Comparison of ENCODE assay signal across 1 cellular context in the genomic region with DNA sequence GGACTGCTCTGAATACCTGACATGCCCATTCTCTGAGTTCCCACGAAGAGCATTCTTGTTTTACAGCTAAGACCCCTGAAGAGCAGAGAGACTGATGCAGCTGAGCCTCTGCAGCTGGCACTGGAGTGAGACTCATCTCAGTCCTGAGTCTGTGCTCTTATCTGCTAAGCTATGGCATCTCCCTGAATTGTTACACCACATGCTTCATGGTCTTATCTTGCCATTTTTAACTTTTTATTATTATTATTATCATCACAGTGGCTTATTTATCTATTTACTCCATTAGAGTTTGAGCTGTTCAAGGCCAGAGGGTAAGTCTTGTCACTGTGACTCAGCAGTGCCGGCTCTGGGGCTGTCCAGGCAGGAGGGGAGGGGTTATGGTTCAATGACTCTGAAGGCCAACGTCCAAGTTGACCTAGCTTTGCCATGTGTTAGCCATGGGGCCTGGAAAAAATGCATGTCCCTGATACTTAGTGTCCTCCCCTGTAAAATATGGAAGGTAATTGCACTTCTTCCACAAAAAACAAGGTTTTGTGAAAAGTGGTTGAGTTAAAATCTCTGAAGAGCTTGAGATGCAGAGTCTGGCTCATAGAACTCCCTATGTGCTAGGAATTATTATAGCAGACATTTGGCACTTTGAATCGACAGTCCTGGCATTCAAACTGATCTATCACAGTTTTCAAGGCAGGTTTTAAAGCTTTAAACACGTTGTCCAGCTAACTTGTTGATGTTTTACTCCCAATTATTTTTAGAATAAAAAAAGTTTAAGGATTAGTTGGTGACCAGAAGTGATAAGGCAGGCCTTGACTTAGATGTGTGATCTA.
TF ChIP-seq lines count a peak whose summit lies in the region.

No MANE protein-coding gene starts in this region.

TF ChIP-seq in K562, 482 proteins besides CTCF, POLR2A, EP300 and RAD21 (continued from another document and continues in another):
- TF ChIP-seq, protein P1, sequence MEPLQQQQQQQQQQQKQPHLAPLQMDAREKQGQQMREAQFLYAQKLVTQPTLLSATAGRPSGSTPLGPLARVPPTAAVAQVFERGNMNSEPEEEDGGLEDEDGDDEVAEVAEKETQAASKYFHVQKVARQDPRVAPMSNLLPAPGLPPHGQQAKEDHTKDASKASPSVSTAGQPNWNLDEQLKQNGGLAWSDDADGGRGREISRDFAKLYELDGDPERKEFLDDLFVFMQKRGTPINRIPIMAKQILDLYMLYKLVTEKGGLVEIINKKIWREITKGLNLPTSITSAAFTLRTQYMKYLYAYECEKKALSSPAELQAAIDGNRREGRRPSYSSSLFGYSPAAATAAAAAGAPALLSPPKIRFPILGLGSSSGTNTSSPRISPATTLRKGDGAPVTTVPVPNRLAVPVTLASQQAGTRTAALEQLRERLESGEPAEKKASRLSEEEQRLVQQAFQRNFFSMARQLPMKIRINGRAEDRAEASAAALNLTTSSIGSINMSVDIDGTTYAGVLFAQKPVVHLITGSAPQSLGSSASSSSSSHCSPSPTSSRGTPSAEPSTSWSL (CRISPR knock-in tag; IDR thresholded peaks at IDR 0.05; ENCODE audit: borderline replicate concordance), result no peak
- TF ChIP-seq FOSL1 (tag; conservative IDR thresholded peaks at IDR 0.05), result peak; percentile 36; the same call in 1 of the 2 replicates
- no peak for TF ChIP-seq ATF1 (CRISPR knock-in tag; IDR thresholded peaks at IDR 0.05)
- TF ChIP-seq ATF1 (tag; IDR thresholded peaks at IDR 0.05), result peak; percentile 24; the same call in 1 of the 2 replicates
- peak; percentile 40; the same call in 1 of the 2 replicates for TF ChIP-seq EP400 (IDR thresholded peaks at IDR 0.05)
- no peak for TF ChIP-seq ZNF561 (CRISPR knock-in tag; conservative IDR thresholded peaks at IDR 0.05)
- peak; percentile 51 for TF ChIP-seq ARID1B (IDR thresholded peaks at IDR 0.05)
- TF ChIP-seq, protein P2, sequence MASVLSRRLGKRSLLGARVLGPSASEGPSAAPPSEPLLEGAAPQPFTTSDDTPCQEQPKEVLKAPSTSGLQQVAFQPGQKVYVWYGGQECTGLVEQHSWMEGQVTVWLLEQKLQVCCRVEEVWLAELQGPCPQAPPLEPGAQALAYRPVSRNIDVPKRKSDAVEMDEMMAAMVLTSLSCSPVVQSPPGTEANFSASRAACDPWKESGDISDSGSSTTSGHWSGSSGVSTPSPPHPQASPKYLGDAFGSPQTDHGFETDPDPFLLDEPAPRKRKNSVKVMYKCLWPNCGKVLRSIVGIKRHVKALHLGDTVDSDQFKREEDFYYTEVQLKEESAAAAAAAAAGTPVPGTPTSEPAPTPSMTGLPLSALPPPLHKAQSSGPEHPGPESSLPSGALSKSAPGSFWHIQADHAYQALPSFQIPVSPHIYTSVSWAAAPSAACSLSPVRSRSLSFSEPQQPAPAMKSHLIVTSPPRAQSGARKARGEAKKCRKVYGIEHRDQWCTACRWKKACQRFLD (CRISPR knock-in tag; IDR thresholded peaks at IDR 0.05), result peak; percentile 69; the same call in 1 of the 2 replicates
- TF ChIP-seq, protein P3, sequence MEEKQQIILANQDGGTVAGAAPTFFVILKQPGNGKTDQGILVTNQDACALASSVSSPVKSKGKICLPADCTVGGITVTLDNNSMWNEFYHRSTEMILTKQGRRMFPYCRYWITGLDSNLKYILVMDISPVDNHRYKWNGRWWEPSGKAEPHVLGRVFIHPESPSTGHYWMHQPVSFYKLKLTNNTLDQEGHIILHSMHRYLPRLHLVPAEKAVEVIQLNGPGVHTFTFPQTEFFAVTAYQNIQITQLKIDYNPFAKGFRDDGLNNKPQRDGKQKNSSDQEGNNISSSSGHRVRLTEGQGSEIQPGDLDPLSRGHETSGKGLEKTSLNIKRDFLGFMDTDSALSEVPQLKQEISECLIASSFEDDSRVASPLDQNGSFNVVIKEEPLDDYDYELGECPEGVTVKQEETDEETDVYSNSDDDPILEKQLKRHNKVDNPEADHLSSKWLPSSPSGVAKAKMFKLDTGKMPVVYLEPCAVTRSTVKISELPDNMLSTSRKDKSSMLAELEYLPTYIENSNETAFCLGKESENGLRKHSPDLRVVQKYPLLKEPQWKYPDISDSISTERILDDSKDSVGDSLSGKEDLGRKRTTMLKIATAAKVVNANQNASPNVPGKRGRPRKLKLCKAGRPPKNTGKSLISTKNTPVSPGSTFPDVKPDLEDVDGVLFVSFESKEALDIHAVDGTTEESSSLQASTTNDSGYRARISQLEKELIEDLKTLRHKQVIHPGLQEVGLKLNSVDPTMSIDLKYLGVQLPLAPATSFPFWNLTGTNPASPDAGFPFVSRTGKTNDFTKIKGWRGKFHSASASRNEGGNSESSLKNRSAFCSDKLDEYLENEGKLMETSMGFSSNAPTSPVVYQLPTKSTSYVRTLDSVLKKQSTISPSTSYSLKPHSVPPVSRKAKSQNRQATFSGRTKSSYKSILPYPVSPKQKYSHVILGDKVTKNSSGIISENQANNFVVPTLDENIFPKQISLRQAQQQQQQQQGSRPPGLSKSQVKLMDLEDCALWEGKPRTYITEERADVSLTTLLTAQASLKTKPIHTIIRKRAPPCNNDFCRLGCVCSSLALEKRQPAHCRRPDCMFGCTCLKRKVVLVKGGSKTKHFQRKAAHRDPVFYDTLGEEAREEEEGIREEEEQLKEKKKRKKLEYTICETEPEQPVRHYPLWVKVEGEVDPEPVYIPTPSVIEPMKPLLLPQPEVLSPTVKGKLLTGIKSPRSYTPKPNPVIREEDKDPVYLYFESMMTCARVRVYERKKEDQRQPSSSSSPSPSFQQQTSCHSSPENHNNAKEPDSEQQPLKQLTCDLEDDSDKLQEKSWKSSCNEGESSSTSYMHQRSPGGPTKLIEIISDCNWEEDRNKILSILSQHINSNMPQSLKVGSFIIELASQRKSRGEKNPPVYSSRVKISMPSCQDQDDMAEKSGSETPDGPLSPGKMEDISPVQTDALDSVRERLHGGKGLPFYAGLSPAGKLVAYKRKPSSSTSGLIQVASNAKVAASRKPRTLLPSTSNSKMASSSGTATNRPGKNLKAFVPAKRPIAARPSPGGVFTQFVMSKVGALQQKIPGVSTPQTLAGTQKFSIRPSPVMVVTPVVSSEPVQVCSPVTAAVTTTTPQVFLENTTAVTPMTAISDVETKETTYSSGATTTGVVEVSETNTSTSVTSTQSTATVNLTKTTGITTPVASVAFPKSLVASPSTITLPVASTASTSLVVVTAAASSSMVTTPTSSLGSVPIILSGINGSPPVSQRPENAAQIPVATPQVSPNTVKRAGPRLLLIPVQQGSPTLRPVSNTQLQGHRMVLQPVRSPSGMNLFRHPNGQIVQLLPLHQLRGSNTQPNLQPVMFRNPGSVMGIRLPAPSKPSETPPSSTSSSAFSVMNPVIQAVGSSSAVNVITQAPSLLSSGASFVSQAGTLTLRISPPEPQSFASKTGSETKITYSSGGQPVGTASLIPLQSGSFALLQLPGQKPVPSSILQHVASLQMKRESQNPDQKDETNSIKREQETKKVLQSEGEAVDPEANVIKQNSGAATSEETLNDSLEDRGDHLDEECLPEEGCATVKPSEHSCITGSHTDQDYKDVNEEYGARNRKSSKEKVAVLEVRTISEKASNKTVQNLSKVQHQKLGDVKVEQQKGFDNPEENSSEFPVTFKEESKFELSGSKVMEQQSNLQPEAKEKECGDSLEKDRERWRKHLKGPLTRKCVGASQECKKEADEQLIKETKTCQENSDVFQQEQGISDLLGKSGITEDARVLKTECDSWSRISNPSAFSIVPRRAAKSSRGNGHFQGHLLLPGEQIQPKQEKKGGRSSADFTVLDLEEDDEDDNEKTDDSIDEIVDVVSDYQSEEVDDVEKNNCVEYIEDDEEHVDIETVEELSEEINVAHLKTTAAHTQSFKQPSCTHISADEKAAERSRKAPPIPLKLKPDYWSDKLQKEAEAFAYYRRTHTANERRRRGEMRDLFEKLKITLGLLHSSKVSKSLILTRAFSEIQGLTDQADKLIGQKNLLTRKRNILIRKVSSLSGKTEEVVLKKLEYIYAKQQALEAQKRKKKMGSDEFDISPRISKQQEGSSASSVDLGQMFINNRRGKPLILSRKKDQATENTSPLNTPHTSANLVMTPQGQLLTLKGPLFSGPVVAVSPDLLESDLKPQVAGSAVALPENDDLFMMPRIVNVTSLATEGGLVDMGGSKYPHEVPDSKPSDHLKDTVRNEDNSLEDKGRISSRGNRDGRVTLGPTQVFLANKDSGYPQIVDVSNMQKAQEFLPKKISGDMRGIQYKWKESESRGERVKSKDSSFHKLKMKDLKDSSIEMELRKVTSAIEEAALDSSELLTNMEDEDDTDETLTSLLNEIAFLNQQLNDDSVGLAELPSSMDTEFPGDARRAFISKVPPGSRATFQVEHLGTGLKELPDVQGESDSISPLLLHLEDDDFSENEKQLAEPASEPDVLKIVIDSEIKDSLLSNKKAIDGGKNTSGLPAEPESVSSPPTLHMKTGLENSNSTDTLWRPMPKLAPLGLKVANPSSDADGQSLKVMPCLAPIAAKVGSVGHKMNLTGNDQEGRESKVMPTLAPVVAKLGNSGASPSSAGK (IDR thresholded peaks at IDR 0.05), result peak; percentile 95
- TF ChIP-seq TRIM28 (IDR thresholded peaks at IDR 0.05), result no peak
- TF ChIP-seq ZSCAN29 (IDR thresholded peaks at IDR 0.05), result no peak
- TF ChIP-seq JUNB (CRISPR knock-in tag; conservative IDR thresholded peaks at IDR 0.05), result no peak
- no peak for TF ChIP-seq RFX5 (IDR thresholded peaks at IDR 0.05; ENCODE audit: low read depth, low read length)
- TF ChIP-seq NR2F6 (CRISPR knock-in tag; IDR thresholded peaks at IDR 0.05), result no peak
- TF ChIP-seq, protein P4, sequence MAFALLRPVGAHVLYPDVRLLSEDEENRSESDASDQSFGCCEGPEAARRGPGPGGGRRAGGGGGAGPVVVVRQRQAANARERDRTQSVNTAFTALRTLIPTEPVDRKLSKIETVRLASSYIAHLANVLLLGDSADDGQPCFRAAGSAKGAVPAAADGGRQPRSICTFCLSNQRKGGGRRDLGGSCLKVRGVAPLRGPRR (CRISPR knock-in tag; IDR thresholded peaks at IDR 0.05), result no peak
- peak; percentile 81 for TF ChIP-seq MAFG (tag; conservative IDR thresholded peaks at IDR 0.05)
- TF ChIP-seq ELF2 (CRISPR knock-in tag; IDR thresholded peaks at IDR 0.05), result no peak
- TF ChIP-seq, protein P5, sequence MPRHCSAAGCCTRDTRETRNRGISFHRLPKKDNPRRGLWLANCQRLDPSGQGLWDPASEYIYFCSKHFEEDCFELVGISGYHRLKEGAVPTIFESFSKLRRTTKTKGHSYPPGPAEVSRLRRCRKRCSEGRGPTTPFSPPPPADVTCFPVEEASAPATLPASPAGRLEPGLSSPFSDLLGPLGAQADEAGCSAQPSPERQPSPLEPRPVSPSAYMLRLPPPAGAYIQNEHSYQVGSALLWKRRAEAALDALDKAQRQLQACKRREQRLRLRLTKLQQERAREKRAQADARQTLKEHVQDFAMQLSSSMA (CRISPR knock-in tag; IDR thresholded peaks at IDR 0.05), result no peak
- no peak for TF ChIP-seq RBBP5 (IDR thresholded peaks at IDR 0.05; ENCODE audit: borderline replicate concordance, insufficient read depth, low read length, poor library complexity, severe bottlenecking)
- TF ChIP-seq PHB (CRISPR knock-in tag; IDR thresholded peaks at IDR 0.05), result no peak
- TF ChIP-seq, protein P6, sequence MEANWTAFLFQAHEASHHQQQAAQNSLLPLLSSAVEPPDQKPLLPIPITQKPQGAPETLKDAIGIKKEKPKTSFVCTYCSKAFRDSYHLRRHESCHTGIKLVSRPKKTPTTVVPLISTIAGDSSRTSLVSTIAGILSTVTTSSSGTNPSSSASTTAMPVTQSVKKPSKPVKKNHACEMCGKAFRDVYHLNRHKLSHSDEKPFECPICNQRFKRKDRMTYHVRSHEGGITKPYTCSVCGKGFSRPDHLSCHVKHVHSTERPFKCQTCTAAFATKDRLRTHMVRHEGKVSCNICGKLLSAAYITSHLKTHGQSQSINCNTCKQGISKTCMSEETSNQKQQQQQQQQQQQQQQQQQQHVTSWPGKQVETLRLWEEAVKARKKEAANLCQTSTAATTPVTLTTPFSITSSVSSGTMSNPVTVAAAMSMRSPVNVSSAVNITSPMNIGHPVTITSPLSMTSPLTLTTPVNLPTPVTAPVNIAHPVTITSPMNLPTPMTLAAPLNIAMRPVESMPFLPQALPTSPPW (CRISPR knock-in tag; IDR thresholded peaks at IDR 0.05), result peak; percentile 46; the same call in 1 of the 2 replicates
- no peak for TF ChIP-seq JUND (IDR thresholded peaks at IDR 0.05; ENCODE audit: borderline replicate concordance, low read depth, low read length)
- TF ChIP-seq JUND (tag; IDR thresholded peaks at IDR 0.05; ENCODE audit: borderline replicate concordance, low read depth, low read length), result peak; percentile 22; the same call in 2 of the 3 replicates
- 0 out of 2 replicates have a peak, but pooled peaks have one; percentile 12 for TF ChIP-seq ATF7 (IDR thresholded peaks at IDR 0.05)
- TF ChIP-seq ZFX (CRISPR knock-in tag; IDR thresholded peaks at IDR 0.05), result 0 out of 2 replicates have a peak, but pooled peaks have one; percentile 16
- peak in 1 of 2 experiments; percentile 20; a peak in 1 of 3 replicates for TF ChIP-seq CBX3 (IDR thresholded peaks at IDR 0.05; ENCODE audit: borderline replicate concordance in 1 of 2, low read length in 2 of 2)
- TF ChIP-seq KDM1A (IDR thresholded peaks at IDR 0.05), result no peak
- no peak for TF ChIP-seq ERF (CRISPR knock-in tag; IDR thresholded peaks at IDR 0.05)
- TF ChIP-seq MAZ (CRISPR knock-in tag; conservative IDR thresholded peaks at IDR 0.05 in 1 of 2, IDR thresholded peaks at IDR 0.05 in 1 of 2), result no peak
- TF ChIP-seq FOXP1 (CRISPR knock-in tag; IDR thresholded peaks at IDR 0.05), result no peak
- TF ChIP-seq MAFF (IDR thresholded peaks at IDR 0.05; ENCODE audit: low read length), result peak; percentile 84
- peak; percentile 73 for TF ChIP-seq NR2C1 (IDR thresholded peaks at IDR 0.05)
- TF ChIP-seq NR2C1 (tag; IDR thresholded peaks at IDR 0.05), result peak; percentile 63; the same call in 1 of the 2 replicates
- TF ChIP-seq L3MBTL2 (IDR thresholded peaks at IDR 0.05), result peak; percentile 82
- no peak for TF ChIP-seq RAD51 (IDR thresholded peaks at IDR 0.05; ENCODE audit: borderline replicate concordance, low read depth)
